ENCODE assay signal across 12 cellular contexts in genomic region chr12:114936148-114937099, GRCh38.
DNase-seq lines count a peak whose midpoint lies in the region; ATAC-seq and TF ChIP-seq lines count a peak whose summit lies in the region.
"Had no signal": no experiment of that assay in that cellular context is flagged by ENCODE, and none has a peak within 500 bp of the region (broad histone marks: within the 10 kb centered on the region; RNA-seq: fewer than 3 reads in every experiment).

No MANE protein-coding gene starts in this region.

- H3K4me3 ChIP-seq in smooth muscle cell, result no peak overlapping the region
- H3K4me3 ChIP-seq: tibial nerve had no signal

- peak; percentile 85 for DNase-seq in HCEC 1CT
- peak; percentile 42 for DNase-seq in RWPE1 (ENCODE audit: low spot score)
- no peak for DNase-seq in smooth muscle cell (lab: John Stamatoyannopoulos, UW; ENCODE audit: unreplicated experiment)
- no peak for DNase-seq in NCI-H748 treated with DMSO at 0.1 percent for 48 hours (lab: John Stamatoyannopoulos, UW)
- DNase-seq in cortex of kidney (lab: John Stamatoyannopoulos, UW), result no peak
- DNase-seq: activated CD4-positive, alpha-beta T cell treated with anti-CD3 and anti-CD28 coated beads for 4 hours; activated naive CD4-positive, alpha-beta T cell treated with anti-CD3 and anti-CD28 coated beads, Interleukin-2, amount 50 U/mL, for 16 hours; NCI-H1105 had no signal

- no peak overlapping the region for H3K9ac ChIP-seq in smooth muscle cell (ENCODE audit: low read depth)

- H3K4me1 ChIP-seq in smooth muscle cell (ENCODE audit: low read depth), result no peaks in the 10 kb centered on the region
- H3K4me1 ChIP-seq: tibial nerve had no signal

- CTCF ChIA-PET in RWPE1 (lab: Yijun Ruan, JAX), result interaction anchor here (0.6 kb wide), 1 partner anchor 625 kb away, joined by 3 read pairs; no protein-coding TSS in a partner anchor

- peaks cover 11% of the 10 kb centered on the region for H3F3A ChIP-seq in smooth muscle cell (ENCODE audit: low read depth)

- H3K27ac ChIP-seq in RWPE1 (no peak overlapping the region), smooth muscle cell (ENCODE audit: low read depth) (peak overlapping the region; percentile 14)
- H3K27ac ChIP-seq: tibial nerve had no signal

- no peaks in the 10 kb centered on the region for H3K36me3 ChIP-seq in smooth muscle cell (ENCODE audit: low read depth)
- H3K36me3 ChIP-seq: tibial nerve had no signal

- no peaks in the 10 kb centered on the region for H4K20me1 ChIP-seq in smooth muscle cell (ENCODE audit: low read depth)

- POLR2A ChIA-PET in RWPE1 (lab: Yijun Ruan, JAX; ENCODE audit: low non-redundant PET), result no interaction called here

- H3K9me3 ChIP-seq in smooth muscle cell (replicated peaks; ENCODE audit: low read depth), result peaks cover under 1% of the 10 kb centered on the region

- ATAC-seq in esophagus mucosa, result peak; percentile 71
- no peak for ATAC-seq in GM18517 (IDR thresholded peaks at IDR 0.05; ENCODE audit: unreplicated experiment)
- ATAC-seq: natural killer cell treated with Interleukin-12 subunit alpha and Interleukin-12 subunit beta and Interleukin-15 and Interleukin-18, amount 100 ng/mL, for 72 hours had no signal

- no peak overlapping the region for H2AFZ ChIP-seq in smooth muscle cell (ENCODE audit: low read depth)

- 37% methylated on average over 11 of the region's 11 CpGs for WGBS in smooth muscle cell (ENCODE audit: low lambda C conversion rate)

- no peaks in the 10 kb centered on the region for H3K27me3 ChIP-seq in smooth muscle cell (ENCODE audit: low read depth)
- H3K27me3 ChIP-seq: tibial nerve had no signal

- no peak overlapping the region for H3K4me2 ChIP-seq in smooth muscle cell

- TF ChIP-seq CTCF in RWPE1 (conservative IDR thresholded peaks at IDR 0.05; ENCODE audit: low read depth), result no peak
- TF ChIP-seq CTCF in smooth muscle cell (IDR thresholded peaks at IDR 0.05; ENCODE audit: borderline replicate concordance, insufficient read depth, poor library complexity, severe bottlenecking), result no peak

- H3K79me2 ChIP-seq in smooth muscle cell (ENCODE audit: low read depth), result no peaks in the 10 kb centered on the region

Comparison
In these comparisons a context has a peak if more than half of its experiments do, and no peak if none do; other contexts are left out.
1. DNase-seq: peak in HCEC 1CT (single experiment) and RWPE1 (single experiment); none in smooth muscle cell (single experiment), NCI-H748 treated with DMSO at 0.1 percent for 48 hours (single experiment) and cortex of kidney (single experiment).